Comparison of ENCODE assay signal across 11 cellular contexts in the genomic region with DNA sequence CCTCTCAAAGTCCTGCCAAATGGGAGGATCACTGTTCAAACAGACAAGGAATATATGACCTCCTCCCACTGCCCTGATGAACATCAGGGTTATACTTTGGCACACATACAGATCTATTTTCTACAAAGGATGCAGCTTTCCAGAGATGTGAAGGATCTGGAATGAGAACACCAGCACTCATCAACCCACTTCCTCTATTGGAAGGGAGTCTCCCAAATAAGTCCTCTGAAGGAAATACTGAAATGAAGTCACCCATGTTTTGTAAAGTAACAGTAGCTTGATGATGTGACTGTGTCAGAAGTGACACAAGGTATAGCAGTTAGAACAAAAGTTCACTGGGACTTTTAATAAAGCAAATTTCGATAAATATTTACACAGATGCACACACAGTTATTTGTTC.
A peak's percentile ranks its signal among the peaks of the same experiment; 100 is the strongest.
DNase-seq lines count a peak whose midpoint lies in the region; ATAC-seq, FAIRE-seq and TF ChIP-seq lines count a peak whose summit lies in the region.
"Had no signal": no experiment of that assay in that cellular context is flagged by ENCODE, and none has a peak within 500 bp of the region (broad histone marks: within the 10 kb centered on the region; RNA-seq: fewer than 3 reads in every experiment).

No MANE protein-coding gene starts in this region.

- intact Hi-C loops in heart left ventricle (cut with DNase I), result loop anchor here in 2 of 10 donors (2.0 to 5.0 kb wide), 3 partner anchors 25 to 104 kb away; no protein-coding TSS in a partner anchor

- H3K9ac ChIP-seq in skeletal muscle satellite cell (ENCODE audit: low read depth, low read length), result peak overlapping the region; percentile 59

- H3K27ac ChIP-seq in RWPE2 (ENCODE audit: poor library complexity, severe bottlenecking) (peak overlapping the region; percentile 82), heart left ventricle (peak overlapping the region; percentile 20 to 76 (median 47))

- DNase-seq in ELR (ENCODE audit: low read depth) (peak; percentile 74), RWPE2 (ENCODE audit: low spot score) (no peak), heart left ventricle (peak in 1 of 5 donors; percentile 19), HTR-8/SVneo (ENCODE audit: insufficient read length, low spot score) (no peak), HPDE6-E6E7 (ENCODE audit: extremely low spot score) (no peak)
- DNase-seq: activated naive CD4-positive, alpha-beta T cell treated with anti-CD3 and anti-CD28 coated beads, Interleukin-2, amount 50 U/mL, for 16 hours; DMS153; Peyer's patch had no signal

- H3K36me3 ChIP-seq in RWPE2 (ENCODE audit: low read depth) (peaks cover 4% of the 10 kb centered on the region; the same call in 1 of the 2 replicates), heart left ventricle (peaks cover 0 to 18% (median 6%) of the 10 kb centered on the region in 9 donors), skeletal muscle satellite cell (ENCODE audit: insufficient read depth, low read length) (peaks cover 40% of the 10 kb centered on the region)
- H3K36me3 ChIP-seq: Peyer's patch had no signal

- ATAC-seq in RWPE2 (ENCODE audit: low read depth) (peak; percentile 22; the same call in 2 of the 3 replicates), heart left ventricle (peak; percentile 77 to 93 (median 84)), GM21786 (IDR thresholded peaks at IDR 0.05; ENCODE audit: unreplicated experiment) (no peak), HG02798 (IDR thresholded peaks at IDR 0.05; ENCODE audit: poor library complexity, unreplicated experiment) (no peak)

- H3K9me3 ChIP-seq in RWPE2 (ENCODE audit: severe bottlenecking), result no peaks in the 10 kb centered on the region
- no peaks in the 10 kb centered on the region for H3K9me3 ChIP-seq in heart left ventricle
- H3K9me3 ChIP-seq in skeletal muscle satellite cell (replicated peaks; ENCODE audit: low read length), result no peaks in the 10 kb centered on the region
- H3K9me3 ChIP-seq: Peyer's patch had no signal

- H3K4me3 ChIP-seq in RWPE2 (ENCODE audit: severe bottlenecking) (no peak overlapping the region), heart left ventricle (no peak overlapping the region), skeletal muscle satellite cell (ENCODE audit: low read length) (peak overlapping the region; percentile 22)
- H3K4me3 ChIP-seq: Peyer's patch had no signal

- FAIRE-seq in HTR-8/SVneo (lab: Jason Lieb, UNC), result no peak

- TF ChIP-seq CTCF in RWPE2 (IDR thresholded peaks at IDR 0.05; ENCODE audit: poor library complexity, severe bottlenecking) (no peak), heart left ventricle (IDR thresholded peaks at IDR 0.05) (no peak)

- H3K4me1 ChIP-seq in RWPE2 (ENCODE audit: insufficient read depth, poor library complexity, severe bottlenecking), result peaks cover 42% of the 10 kb centered on the region
- H3K4me1 ChIP-seq in heart left ventricle, result peaks cover 5 to 87% (median 56%) of the 10 kb centered on the region in 12 donors
- H3K4me1 ChIP-seq in skeletal muscle satellite cell (ENCODE audit: control insufficient read depth, insufficient read depth, low read length), result peaks cover 63% of the 10 kb centered on the region

- WGBS in heart left ventricle, 4 donors, result 57 to 72% (median 63%) methylated on average over 1 of the region's 1 CpG

- no peak for TF ChIP-seq POLR2A in heart left ventricle (IDR thresholded peaks at IDR 0.05)

- H3K4me2 ChIP-seq in skeletal muscle satellite cell (ENCODE audit: low read length), result peak overlapping the region; percentile 50

- H3K27me3 ChIP-seq in RWPE2 (ENCODE audit: insufficient read depth, poor library complexity, severe bottlenecking) (no peaks in the 10 kb centered on the region), heart left ventricle (no peaks in the 10 kb centered on the region), skeletal muscle satellite cell (ENCODE audit: control insufficient read depth, insufficient read depth, low read length) (no peaks in the 10 kb centered on the region)
- H3K27me3 ChIP-seq: Peyer's patch had no signal

Comparison
In these comparisons a context has a peak if more than half of its experiments do, and no peak if none do; other contexts are left out.
1. ATAC-seq: peak in RWPE2 (single experiment) and heart left ventricle (4 of 4); none in GM21786 (single experiment) and HG02798 (single experiment).